8 cellular contexts compared by ENCODE assay signal in genomic region chr1:223748773-223749733, GRCh38. TPM values are rescaled to one million over a fixed set of nuclear protein-coding genes. Genes with fewer than 3 reads are reported as not detected.
DNase-seq lines count a peak whose midpoint lies in the region; ATAC-seq and TF ChIP-seq lines count a peak whose summit lies in the region.

No MANE protein-coding gene starts in this region.

- peak overlapping the region; percentile 60 for H3K27ac Mint-ChIP-seq in activated naive CD4-positive, alpha-beta T cell treated with anti-CD3 and anti-CD28 coated beads, Interleukin-2, amount 10 ng/mL, durations not matched to agents 7 days and 5 days
- no peak overlapping the region for H3K27ac Mint-ChIP-seq in glutamatergic neuron (ENCODE audit: unreplicated experiment)

- H3K27me3 ChIP-seq in suprapubic skin = no peaks in the 10 kb centered on the region

- TF ChIP-seq EP300 in suprapubic skin (IDR thresholded peaks at IDR 0.05) = no peak

- H3K36me3 ChIP-seq in suprapubic skin = peaks cover 71% of the 10 kb centered on the region

- H3K9me3 ChIP-seq in suprapubic skin = no peaks in the 10 kb centered on the region

- H3K36me3 Mint-ChIP-seq in activated naive CD4-positive, alpha-beta T cell treated with anti-CD3 and anti-CD28 coated beads, Interleukin-2, amount 10 ng/mL, durations not matched to agents 7 days and 5 days = peaks cover 61% of the 10 kb centered on the region
- H3K36me3 Mint-ChIP-seq in glutamatergic neuron (ENCODE audit: unreplicated experiment) = peaks cover 10% of the 10 kb centered on the region

- ATAC-seq in HG02943 (IDR thresholded peaks at IDR 0.05; ENCODE audit: low read depth, unreplicated experiment) (peak; percentile 73), omental fat pad (ENCODE audit: low FRiP score) (peak; percentile 52), HG03469 (IDR thresholded peaks at IDR 0.05; ENCODE audit: unreplicated experiment) (no peak)

- peak overlapping the region; percentile 42 for H3K4me3 ChIP-seq in suprapubic skin

- WGBS in suprapubic skin = 13% methylated on average over 55 of the region's 61 CpGs

- peak; percentile 90 for TF ChIP-seq CTCF in GM13976 (IDR thresholded peaks at IDR 0.05; ENCODE audit: borderline replicate concordance, control extremely low read depth, extremely low read depth, insufficient read depth, missing control alignments)
- peak; percentile 93 for TF ChIP-seq CTCF in glutamatergic neuron (IDR thresholded peaks at IDR 0.05; ENCODE audit: partially characterized antibody, unreplicated experiment)
- peak in 2 of 3 donors; percentile 12 to 89 for TF ChIP-seq CTCF in omental fat pad (IDR thresholded peaks at IDR 0.05)
- peak; percentile 89 to 91 for TF ChIP-seq CTCF in suprapubic skin (IDR thresholded peaks at IDR 0.05)

- DNase-seq in GM13976 (ENCODE audit: low spot score) (peak; percentile 84), SK-N-DZ (ENCODE audit: low spot score) (peak; percentile 15), glutamatergic neuron (peak; percentile 74), omental fat pad (ENCODE audit: low spot score) (no peak), suprapubic skin (ENCODE audit: low spot score in 2 of 2) (peak; percentile 75 to 86)
- DNase-seq in activated naive CD4-positive, alpha-beta T cell treated with anti-CD3 and anti-CD28 coated beads, Interleukin-2, amount 10 ng/mL, durations not matched to agents 7 days and 5 days = peak; percentile 72

- peak overlapping the region; percentile 67 for H3K4me3 Mint-ChIP-seq in activated naive CD4-positive, alpha-beta T cell treated with anti-CD3 and anti-CD28 coated beads, Interleukin-2, amount 10 ng/mL, durations not matched to agents 7 days and 5 days
- peak overlapping the region; percentile 91 for H3K4me3 Mint-ChIP-seq in glutamatergic neuron (ENCODE audit: unreplicated experiment)

- in situ Hi-C loops in GM13976 (cut with MboI; ENCODE audit: low sequenced_read_pairs, unreplicated experiment) = loop anchor here (5.0 kb wide), 1 partner anchor 52 kb away; no protein-coding TSS in a partner anchor

- H3K4me1 Mint-ChIP-seq in activated naive CD4-positive, alpha-beta T cell treated with anti-CD3 and anti-CD28 coated beads, Interleukin-2, amount 10 ng/mL, durations not matched to agents 7 days and 5 days = peaks cover 14% of the 10 kb centered on the region
- peaks cover 5% of the 10 kb centered on the region for H3K4me1 Mint-ChIP-seq in glutamatergic neuron (ENCODE audit: low read depth, unreplicated experiment)

- peak overlapping the region; percentile 36 for H3K27ac ChIP-seq in suprapubic skin

- TF ChIP-seq POLR2A in suprapubic skin (IDR thresholded peaks at IDR 0.05) = no peak

- H3K27me3 Mint-ChIP-seq in activated naive CD4-positive, alpha-beta T cell treated with anti-CD3 and anti-CD28 coated beads, Interleukin-2, amount 10 ng/mL, durations not matched to agents 7 days and 5 days = no peaks in the 10 kb centered on the region
- H3K27me3 Mint-ChIP-seq in glutamatergic neuron (ENCODE audit: unreplicated experiment) = peaks cover 5% of the 10 kb centered on the region

- CTCF ChIA-PET in activated naive CD4-positive, alpha-beta T cell treated with anti-CD3 and anti-CD28 coated beads, Interleukin-2, amount 10 ng/mL, durations not matched to agents 7 days and 5 days (lab: Charles Lee) = interaction anchor here (0.6 to 5.8 kb wide), 25 partner anchors 8 to 585 kb away, joined by 3 to 71 read pairs (median 4); partner anchors contain the start of gene CAPN2

- H3K9me3 Mint-ChIP-seq in activated naive CD4-positive, alpha-beta T cell treated with anti-CD3 and anti-CD28 coated beads, Interleukin-2, amount 10 ng/mL, durations not matched to agents 7 days and 5 days = no peaks in the 10 kb centered on the region
- no peaks in the 10 kb centered on the region for H3K9me3 Mint-ChIP-seq in glutamatergic neuron (ENCODE audit: unreplicated experiment)

- H3K4me1 ChIP-seq in suprapubic skin = peaks cover 19% of the 10 kb centered on the region

RNA-seq across cellular contexts. Expression of gene CAPN2, which starts 36.7 kb away (rescaled TPM):
- 38.3 and 39.7 TPM in 2 replicates for polyA plus RNA-seq in SK-N-DZ (2014; cell fraction: cytosol; rRNA removed)
- polyA plus RNA-seq in SK-N-DZ (2014; cell fraction: nucleus; rRNA removed) = 44.2 and 50.2 TPM in 2 replicates
- 25.6 TPM for total RNA-seq in glutamatergic neuron (ENCODE audit: unreplicated experiment)
- total RNA-seq in omental fat pad = 100 to 1,000 TPM; 171 to 314 (median 229) TPM
- 10 to 100 TPM; 33.6 to 87.6 (median 44.0) TPM for total RNA-seq in suprapubic skin
